In genomic region chr7:1668932-1669485, GRCh38 we compare ENCODE assay signal across 7 cellular contexts. TPM values are rescaled to one million over a fixed set of nuclear protein-coding genes. Genes with fewer than 3 reads are reported as not detected.
DNase-seq lines count a peak whose midpoint lies in the region; TF ChIP-seq lines count a peak whose summit lies in the region.

No MANE protein-coding gene starts in this region.

- peak overlapping the region; percentile 100 for H3K18ac ChIP-seq in neuronal stem cell (ENCODE audit: low read length)

- H3K9ac ChIP-seq in neuronal stem cell (ENCODE audit: low read depth, low read length, poor library complexity), result peak overlapping the region; percentile 70

- peak overlapping the region; percentile 93 for H2BK12ac ChIP-seq in neuronal stem cell (ENCODE audit: low read length)

- H4K8ac ChIP-seq in neuronal stem cell (ENCODE audit: low read depth, low read length), result no peak overlapping the region

- peak overlapping the region; percentile 6 for H3K4me3 ChIP-seq in fibroblast of the aortic adventitia (ENCODE audit: low read depth, low read length)
- H3K4me3 ChIP-seq in neuronal stem cell (ENCODE audit: low read length in 2 of 2), result peak overlapping the region; percentile 7 to 71

- no peak for TF ChIP-seq CTCF in fibroblast of the aortic adventitia (IDR thresholded peaks at IDR 0.05; ENCODE audit: insufficient read depth, low read length)

- DNase-seq in ELF-1 (ENCODE audit: low read depth, low spot score) (peak; percentile 27), NCI-H146 (lab: John Stamatoyannopoulos, UW) (peak; percentile 21), fibroblast of the aortic adventitia (ENCODE audit: low read depth) (peak; percentile 25), neuronal stem cell (ENCODE audit: low spot score) (peak; percentile 68), ACHN (no peak), NCI-H82 (lab: John Stamatoyannopoulos, UW) (no peak), NCI-H2196 (lab: John Stamatoyannopoulos, UW; ENCODE audit: unreplicated experiment) (no peak)

- H3K36me3 ChIP-seq in neuronal stem cell (replicated peaks in 1 of 2; ENCODE audit: control insufficient read depth in 2 of 2, insufficient read depth in 2 of 2, low read length in 2 of 2), result peaks cover 0 to 29% of the 10 kb centered on the region in 2 donors

- H3K23ac ChIP-seq in neuronal stem cell (ENCODE audit: low read depth, low read length, poor library complexity), result peak overlapping the region; percentile 81

- H3K79me1 ChIP-seq in neuronal stem cell (ENCODE audit: low read depth, low read length), result peaks cover 20% of the 10 kb centered on the region

- in situ Hi-C loops in ACHN (cut with HindIII; ENCODE audit: low pct_ligation_motif_present, low pct_unique_long_range_greater_than_20kb, low sequenced_read_pairs), result no loop called here

- peak overlapping the region; percentile 30 for H4K91ac ChIP-seq in neuronal stem cell (ENCODE audit: low read depth, low read length, poor library complexity)

- peak overlapping the region; percentile 100 for H2BK15ac ChIP-seq in neuronal stem cell (ENCODE audit: low read length)

- no peaks in the 10 kb centered on the region for H3K9me3 ChIP-seq in neuronal stem cell (replicated peaks in 1 of 2; ENCODE audit: control insufficient read depth in 2 of 2, insufficient read depth in 1 of 2, low read depth in 1 of 2, low read length in 2 of 2)

- H2AK5ac ChIP-seq in neuronal stem cell (ENCODE audit: low read depth, low read length), result peak overlapping the region; percentile 99

- peak overlapping the region; percentile 98 for H2BK120ac ChIP-seq in neuronal stem cell (ENCODE audit: low read depth, low read length)

- peak overlapping the region; percentile 68 for H3K4ac ChIP-seq in neuronal stem cell (ENCODE audit: low read length)

- peaks cover 17 to 30% of the 10 kb centered on the region in 2 donors for H3K4me1 ChIP-seq in neuronal stem cell (ENCODE audit: control insufficient read depth in 2 of 2, insufficient read depth in 1 of 2, low read depth in 1 of 2, low read length in 2 of 2)

- H3K27ac ChIP-seq in neuronal stem cell (replicated peaks; ENCODE audit: low read length), result peak overlapping the region; percentile 93

- peak overlapping the region; percentile 77 for H3K4me2 ChIP-seq in neuronal stem cell (ENCODE audit: insufficient read depth, low read length, poor library complexity, severe bottlenecking)

- no CpG with 5 or more reads among the region's 43 CpGs for WGBS in neuronal stem cell (ENCODE audit: extremely low coverage in 2 of 2, insufficient read length in 2 of 2, insufficient replicate concordance in 1 of 2), 2 donors

- H2AFZ ChIP-seq in neuronal stem cell (ENCODE audit: low read length), result peak overlapping the region; percentile 70

- peaks cover 0 to 18% (median 2%) of the 10 kb centered on the region in 3 experiments for H3K27me3 ChIP-seq in neuronal stem cell (ENCODE audit: control insufficient read depth in 3 of 3, insufficient read depth in 3 of 3, low read depth in 1 of 3, low read length in 3 of 3)

- peak overlapping the region; percentile 82 for H3K14ac ChIP-seq in neuronal stem cell (ENCODE audit: low read length)

- peak overlapping the region; percentile 99 for H2BK5ac ChIP-seq in neuronal stem cell (ENCODE audit: low read length)

RNA-seq across cellular contexts. Expression of gene ELFN1, which starts 1.1 kb away (rescaled TPM):
- total RNA-seq in fibroblast of the aortic adventitia (ENCODE audit: low replicate concordance), result 1.6 and 3.8 TPM in 2 replicates
- 15.6 TPM for polyA plus RNA-seq in neuronal stem cell (2013, experiment 1 of 2)
- polyA plus RNA-seq in neuronal stem cell (2013, experiment 2 of 2), result 16.3 TPM

Comparison
In these comparisons a context has a peak if more than half of its experiments do, and no peak if none do; other contexts are left out.
1. DNase-seq: peak in ELF-1 (single experiment), NCI-H146 (single experiment), fibroblast of the aortic adventitia (single experiment) and neuronal stem cell (single experiment); none in ACHN (single experiment), NCI-H82 (single experiment) and NCI-H2196 (single experiment).